ENCODE assay signal across 8 cellular contexts in genomic region chr12:50275127-50275526, GRCh38. TPM values are rescaled to one million over a fixed set of nuclear protein-coding genes. Genes with fewer than 3 reads are reported as not detected.
A peak's percentile ranks its signal among the peaks of the same experiment; 100 is the strongest.
DNase-seq lines count a peak whose midpoint lies in the region; ATAC-seq, FAIRE-seq and TF ChIP-seq lines count a peak whose summit lies in the region.
"Not testable (repeated sequence)": the region's sequence is repeated elsewhere in the genome, so short reads cannot be mapped to it uniquely, and the experiment has no call there.

No MANE protein-coding gene starts in this region.

- not testable (repeated sequence) for H3K9me3 ChIP-seq in HCT116 (ENCODE audit: control insufficient read depth in 1 of 2, insufficient read depth in 1 of 2, low read depth in 1 of 2, low read length in 2 of 2); RWPE2 (ENCODE audit: severe bottlenecking); gastroesophageal sphincter; mucosa of rectum (ENCODE audit: control insufficient read depth in 2 of 2, low read length in 2 of 2); small intestine (ENCODE audit: control insufficient read depth, low read depth); upper lobe of left lung

- H3K4me3 ChIP-seq in HCT116 (replicated peaks in 1 of 2; ENCODE audit: low read depth in 1 of 2, low read length in 2 of 2); RWPE2 (ENCODE audit: severe bottlenecking); gastroesophageal sphincter; mucosa of rectum (ENCODE audit: low read length in 2 of 2); small intestine (ENCODE audit: low read depth in 1 of 2, low read length in 2 of 2); upper lobe of left lung: not testable (repeated sequence)

- H3K36me3 ChIP-seq in HCT116 (ENCODE audit: control insufficient read depth in 1 of 2, insufficient read depth in 2 of 2, low read length in 2 of 2); RWPE2 (ENCODE audit: low read depth); gastroesophageal sphincter; mucosa of rectum (ENCODE audit: control insufficient read depth in 2 of 2, insufficient read depth in 2 of 2, low read length in 2 of 2); small intestine (ENCODE audit: control insufficient read depth in 2 of 2, insufficient read depth in 2 of 2, low read length in 2 of 2); upper lobe of left lung: not testable (repeated sequence)

- RAD21 ChIA-PET in HCT116 (lab: Charles Lee; ENCODE audit: low non-redundant PET in 1 of 2, low total read pairs in 2 of 2, uncharacterized antibody in 2 of 2, unreplicated experiment in 2 of 2), result not testable (repeated sequence)

- not testable (repeated sequence) for H4K20me1 ChIP-seq in HCT116 (ENCODE audit: insufficient read depth)

- not testable (repeated sequence) for TF ChIP-seq CTCF in HCT116 (IDR thresholded peaks at IDR 0.05 in 2 of 3, conservative IDR thresholded peaks at IDR 0.05 in 1 of 3; ENCODE audit: borderline replicate concordance in 1 of 3, insufficient read depth in 1 of 3, low read depth in 2 of 3, low read length in 2 of 3); RWPE2 (IDR thresholded peaks at IDR 0.05; ENCODE audit: poor library complexity, severe bottlenecking); MCF 10A (IDR thresholded peaks at IDR 0.05; ENCODE audit: unreplicated experiment); gastroesophageal sphincter (IDR thresholded peaks at IDR 0.05); upper lobe of left lung (IDR thresholded peaks at IDR 0.05)

- not testable (repeated sequence) for H2AFZ ChIP-seq in HCT116 (ENCODE audit: low read depth, low read length, poor library complexity, severe bottlenecking)

- WGBS in gastroesophageal sphincter (ENCODE audit: low coverage in 1 of 2), 2 donors, result 87 to 92% methylated on average over 5 of the region's 5 CpGs
- WGBS in small intestine, 3 donors, result 52 to 70% (median 64%) methylated on average over 5 of the region's 5 CpGs
- 74 to 84% methylated on average over 5 of the region's 5 CpGs for WGBS in upper lobe of left lung, 2 donors

- not testable (repeated sequence) for TF ChIP-seq EP300 in gastroesophageal sphincter (IDR thresholded peaks at IDR 0.05); upper lobe of left lung (IDR thresholded peaks at IDR 0.05)

- peak overlapping the region; percentile 64 for H3K27ac Mint-ChIP-seq in MCF 10A (ENCODE audit: low read depth, unreplicated experiment)

- H3K4me2 ChIP-seq in HCT116 (ENCODE audit: low read length), result peak overlapping the region; percentile 24; the same call in 1 of the 2 replicates

- not testable (repeated sequence) for H3K9ac ChIP-seq in HCT116 (ENCODE audit: low read length)
- peak overlapping the region in 1 of 2 donors; percentile 39 for H3K9ac ChIP-seq in mucosa of rectum (ENCODE audit: low read depth in 1 of 2, low read length in 2 of 2)

- not testable (repeated sequence) for DNase-seq in HCT116 (ENCODE audit: low read depth, low spot score); RWPE2 (ENCODE audit: low spot score); MCF 10A (ENCODE audit: unreplicated experiment); left colon; small intestine; upper lobe of left lung

- H3K4me1 ChIP-seq in HCT116 (ENCODE audit: control insufficient read depth in 1 of 2, insufficient read depth in 2 of 2, low read length in 2 of 2) (peaks cover 20 to 45% of the 10 kb centered on the region in 2 experiments; a peak in 3 of 4 replicates), RWPE2 (ENCODE audit: insufficient read depth, poor library complexity, severe bottlenecking) (peaks cover 39% of the 10 kb centered on the region), gastroesophageal sphincter (peaks cover 0 to 54% (median 3%) of the 10 kb centered on the region in 3 donors), mucosa of rectum (ENCODE audit: control insufficient read depth in 2 of 2, insufficient read depth in 2 of 2, low read length in 2 of 2) (peaks cover 21 to 52% of the 10 kb centered on the region in 2 donors), upper lobe of left lung (peaks cover 42 to 60% (median 51%) of the 10 kb centered on the region in 4 donors)
- H3K4me1 ChIP-seq in small intestine (ENCODE audit: control insufficient read depth in 2 of 2, insufficient read depth in 1 of 2, low read depth in 1 of 2, low read length in 1 of 2), result not testable (repeated sequence)

- H3K27me3 Mint-ChIP-seq in MCF 10A (ENCODE audit: insufficient read depth, unreplicated experiment), result not testable (repeated sequence)

- not testable (repeated sequence) for ATAC-seq in HCT116; RWPE2 (ENCODE audit: low read depth); gastroesophageal sphincter; upper lobe of left lung (ENCODE audit: low FRiP score in 2 of 2)
- peak; percentile 47 for ATAC-seq in left colon

- intact Hi-C loops in HCT116 (cut with micrococcal nuclease); MCF 10A (cut with micrococcal nuclease); left colon (cut with DNase I, micrococcal nuclease): not testable (repeated sequence)

- CTCF ChIA-PET in HCT116 (lab: Charles Lee) (interaction anchor here (1.0 kb wide), 1 partner anchor 8 kb away, joined by 3 read pairs; the partner anchor contains the start of gene LIMA1), MCF 10A (lab: Yijun Ruan, JAX) (interaction anchor here (0.6 kb wide), 2 partner anchors 15 to 164 kb away, joined by 3 to 4 read pairs; no protein-coding TSS in a partner anchor)

- not testable (repeated sequence) for TF ChIP-seq POLR2A in HCT116 (IDR thresholded peaks at IDR 0.05; ENCODE audit: borderline replicate concordance, extremely low read depth, insufficient read depth, insufficient read length); gastroesophageal sphincter (IDR thresholded peaks at IDR 0.05); upper lobe of left lung (IDR thresholded peaks at IDR 0.05)

- H3K79me2 ChIP-seq in HCT116 (ENCODE audit: insufficient read depth, low read length), result not testable (repeated sequence)

- not testable (repeated sequence) for H3K4me3 Mint-ChIP-seq in MCF 10A (ENCODE audit: unreplicated experiment)

- not testable (repeated sequence) for BruUV-seq in HCT116 (replicated peaks; lab: Mats Ljungman, UMichigan); MCF 10A (replicated peaks; lab: Mats Ljungman, UMichigan)

- not testable (repeated sequence) for H3K27me3 ChIP-seq in HCT116 (ENCODE audit: insufficient read depth, low read length); RWPE2 (ENCODE audit: insufficient read depth, poor library complexity, severe bottlenecking); gastroesophageal sphincter; mucosa of rectum (ENCODE audit: control insufficient read depth in 2 of 2, insufficient read depth in 2 of 2, low read length in 2 of 2); small intestine (ENCODE audit: control insufficient read depth in 2 of 2, insufficient read depth in 2 of 2, low read length in 2 of 2); upper lobe of left lung

- POLR2A ChIA-PET in HCT116 (lab: Charles Lee) (interaction anchor here (1.0 kb wide), 1 partner anchor 8 kb away, joined by 4 read pairs; the partner anchor contains the start of gene LIMA1), MCF 10A (lab: Yijun Ruan, JAX) (interaction anchor here (0.8 to 2.1 kb wide), 3 partner anchors 8 to 54 kb away, joined by 5 to 9 read pairs (median 5); partner anchors contain the start of gene LIMA1)

- H3K9me2 ChIP-seq in HCT116 (ENCODE audit: insufficient read depth), result not testable (repeated sequence)

- not testable (repeated sequence) for H3K27ac ChIP-seq in HCT116 (ENCODE audit: low read depth, low read length)
- H3K27ac ChIP-seq in RWPE2 (ENCODE audit: poor library complexity, severe bottlenecking), result peak overlapping the region; percentile 17
- H3K27ac ChIP-seq in gastroesophageal sphincter, result peak overlapping the region in 3 of 4 donors; percentile 15 to 40 (median 33)
- peak overlapping the region; percentile 80 to 91 for H3K27ac ChIP-seq in mucosa of rectum (ENCODE audit: low read depth in 2 of 2, low read length in 2 of 2)
- H3K27ac ChIP-seq in small intestine (ENCODE audit: low read depth in 1 of 2, low read length in 1 of 2), result peak overlapping the region; percentile 67 to 85
- peak overlapping the region; percentile 19 to 93 (median 54) for H3K27ac ChIP-seq in upper lobe of left lung

- H3K9me3 Mint-ChIP-seq in MCF 10A (ENCODE audit: unreplicated experiment), result not testable (repeated sequence)

- not testable (repeated sequence) for TF ChIP-seq RAD21 in HCT116 (IDR thresholded peaks at IDR 0.05; ENCODE audit: low read depth)

- peaks cover 12% of the 10 kb centered on the region for H3K4me1 Mint-ChIP-seq in MCF 10A (ENCODE audit: insufficient read depth, unreplicated experiment)

- not testable (repeated sequence) for FAIRE-seq in small intestine (lab: Jason Lieb, UNC)

- H3K36me3 Mint-ChIP-seq in MCF 10A (ENCODE audit: insufficient read depth, unreplicated experiment), result not testable (repeated sequence)

RNA-seq across cellular contexts. Expression of gene LIMA1, which starts 8.2 kb away (rescaled TPM):
- total RNA-seq in HCT116 (2021; ENCODE audit: unreplicated experiment), result 79.6 TPM
- 31.8 and 36.5 TPM in 2 replicates for polyA plus RNA-seq in HCT116 (2012)
- total RNA-seq in MCF 10A (2022), result 65.5 and 86.0 TPM in 2 replicates
- total RNA-seq in gastroesophageal sphincter, result 10 to 100 TPM; 27.6 to 91.3 (median 64.6) TPM
- 100 to 1,000 TPM; 279 to 296 TPM for total RNA-seq in left colon
- polyA plus RNA-seq in small intestine, result 100 to 1,000 TPM in 2 of 3 donors, 10 to 100 TPM in 1; 89.7 to 125 (median 103) TPM
- total RNA-seq in upper lobe of left lung, result 100 to 1,000 TPM in 1 of 6 donors, 10 to 100 TPM in 5; 55.2 to 126 (median 68.8) TPM
